ENCODE assay signal across 16 cellular contexts in genomic region chr4:93983133-93983532, GRCh38.
DNase-seq lines count a peak whose midpoint lies in the region; ATAC-seq, FAIRE-seq and TF ChIP-seq lines count a peak whose summit lies in the region.
"Had no signal": no experiment of that assay in that cellular context is flagged by ENCODE, and none has a peak within 500 bp of the region (broad histone marks: within the 10 kb centered on the region; RNA-seq: fewer than 3 reads in every experiment).

No MANE protein-coding gene starts in this region.

- H3K4me2 ChIP-seq in HepG2 (ENCODE audit: low read depth, low read length) = no peak overlapping the region

- no peaks in the 10 kb centered on the region for H4K20me1 ChIP-seq in HepG2 (ENCODE audit: insufficient read depth, low read length)

- CTCF ChIA-PET in HepG2 (lab: Yijun Ruan, JAX; ENCODE audit: low intra/inter-chr PET ratio, low total read pairs) = no interaction called here

- H3K4me3 ChIP-seq in small intestine (ENCODE audit: low read depth in 1 of 2, low read length in 2 of 2) = no peak overlapping the region
- no peak overlapping the region for H3K4me3 ChIP-seq in HepG2 (replicated peaks in 1 of 3; ENCODE audit: insufficient read depth in 1 of 3, low read depth in 2 of 3, low read length in 3 of 3)
- no peak overlapping the region for H3K4me3 ChIP-seq in esophagus squamous epithelium
- H3K4me3 ChIP-seq: SK-N-MC had no signal

- TF ChIP-seq POLR2A in HepG2 (IDR thresholded peaks at IDR 0.05; ENCODE audit: insufficient read depth in 1 of 2, low read depth in 2 of 2, low read length in 2 of 2) (no peak), esophagus squamous epithelium (IDR thresholded peaks at IDR 0.05) (no peak)

- intact Hi-C loops in HepG2 (cut with micrococcal nuclease; ENCODE audit: unreplicated experiment) (no loop called here), esophagus squamous epithelium (cut with DNase I) (no loop called here)

- H3K27ac ChIP-seq in small intestine (ENCODE audit: low read depth in 1 of 2, low read length in 1 of 2) = no peak overlapping the region
- H3K27ac ChIP-seq in HepG2 (ENCODE audit: extremely low read length, insufficient read depth, low read length) = no peak overlapping the region
- no peak overlapping the region for H3K27ac ChIP-seq in esophagus squamous epithelium
- H3K27ac ChIP-seq: 22Rv1, SK-N-MC had no signal

- TF ChIP-seq CTCF in HepG2 (CRISPR knock-in tag; IDR thresholded peaks at IDR 0.05) = no peak
- no peak for TF ChIP-seq CTCF in esophagus squamous epithelium (IDR thresholded peaks at IDR 0.05)

- no peak overlapping the region for H2AFZ ChIP-seq in HepG2 (ENCODE audit: low read length)

- H3K36me3 ChIP-seq in small intestine (ENCODE audit: control insufficient read depth in 2 of 2, insufficient read depth in 2 of 2, low read length in 2 of 2) = no peaks in the 10 kb centered on the region
- no peaks in the 10 kb centered on the region for H3K36me3 ChIP-seq in HepG2 (replicated peaks in 1 of 2; ENCODE audit: control insufficient read depth in 1 of 2, insufficient read depth in 2 of 2, low read length in 2 of 2)
- H3K36me3 ChIP-seq in esophagus squamous epithelium = no peaks in the 10 kb centered on the region

- DNase-seq in NCI-H1417 (lab: John Stamatoyannopoulos, UW) (peak in 2 of 3 experiments; percentile 5 to 13), NCI-H1417 treated with DMSO at 0.1 percent for 48 hours (lab: John Stamatoyannopoulos, UW) (no peak), small intestine (peak; percentile 40), HepG2 (ENCODE audit: low spot score) (no peak), DMS79 treated with DMSO at 0.1 percent for 48 hours (lab: John Stamatoyannopoulos, UW) (no peak), esophagus squamous epithelium (lab: John Stamatoyannopoulos, UW) (no peak)
- DNase-seq: activated CD4-positive, alpha-beta T cell treated with anti-CD3 and anti-CD28 coated beads, Interleukin-2, amount 50 U/mL, for 1 hour; activated naive CD4-positive, alpha-beta T cell; GOT3; immature natural killer cell; Kasumi-1; NCI-H446 treated with DMSO at 0.1 percent for 48 hours had no signal

- FAIRE-seq in small intestine (lab: Jason Lieb, UNC) (no peak), HepG2 (lab: Jason Lieb, UNC) (no peak)

- WGBS in small intestine, 3 donors = 13 to 45% (median 26%) methylated on average over 2 of the region's 2 CpGs
- 0% methylated on average over 2 of the region's 2 CpGs for WGBS in HepG2 (ENCODE audit: low lambda C conversion rate)
- 58 to 59% methylated on average over 2 of the region's 2 CpGs for WGBS in esophagus squamous epithelium, 2 donors

- peak; percentile 97 for ATAC-seq in GM21786 (IDR thresholded peaks at IDR 0.05; ENCODE audit: unreplicated experiment)
- ATAC-seq in HG03139 (IDR thresholded peaks at IDR 0.05; ENCODE audit: unreplicated experiment) = peak; percentile 81
- no peak for ATAC-seq in HepG2

- H3K9me3 ChIP-seq in small intestine (ENCODE audit: control insufficient read depth, low read depth) = no peaks in the 10 kb centered on the region
- no peaks in the 10 kb centered on the region for H3K9me3 ChIP-seq in HepG2 (ENCODE audit: low read length)
- peaks cover 0 to under 1% (median 0%) of the 10 kb centered on the region in 3 donors for H3K9me3 ChIP-seq in esophagus squamous epithelium

- H3K4me1 ChIP-seq in small intestine (ENCODE audit: control insufficient read depth in 2 of 2, insufficient read depth in 1 of 2, low read depth in 1 of 2, low read length in 1 of 2) = no peaks in the 10 kb centered on the region
- no peaks in the 10 kb centered on the region for H3K4me1 ChIP-seq in HepG2 (ENCODE audit: insufficient read depth, low read length)
- no peaks in the 10 kb centered on the region for H3K4me1 ChIP-seq in esophagus squamous epithelium

- TF ChIP-seq RAD21 in HepG2 (CRISPR knock-in tag; IDR thresholded peaks at IDR 0.05) = no peak

- no TSS peak for BruUV-seq in HepG2 (replicated peaks; lab: Mats Ljungman, UMichigan)

- POLR2A ChIA-PET in HepG2 (lab: Yijun Ruan, JAX) = no interaction called here

- no peaks in the 10 kb centered on the region for H3K27me3 ChIP-seq in small intestine (ENCODE audit: control insufficient read depth in 2 of 2, insufficient read depth in 2 of 2, low read length in 2 of 2)
- H3K27me3 ChIP-seq in HepG2 (ENCODE audit: control insufficient read depth in 1 of 2, insufficient read depth in 2 of 2, low read length in 2 of 2) = no peaks in the 10 kb centered on the region
- H3K27me3 ChIP-seq in esophagus squamous epithelium = no peaks in the 10 kb centered on the region

- in situ Hi-C loops in HepG2 (cut with HindIII; ENCODE audit: extremely low pct_ligation_motif_present, low pct_unique_long_range_greater_than_20kb) = no loop called here

- no peak overlapping the region for H3K9ac ChIP-seq in HepG2 (ENCODE audit: insufficient read depth, low read depth, low read length)

- TF ChIP-seq EP300 in HepG2 (IDR thresholded peaks at IDR 0.05; ENCODE audit: low read depth in 2 of 2, low read length in 2 of 2) (no peak), HepG2 (CRISPR knock-in tag; IDR thresholded peaks at IDR 0.05; ENCODE audit: borderline replicate concordance) (no peak)

- H3K79me2 ChIP-seq in HepG2 (ENCODE audit: insufficient read depth, low read length) = no peaks in the 10 kb centered on the region

TF ChIP-seq in HepG2, 621 proteins besides CTCF, POLR2A, EP300 and RAD21:
- TF ChIP-seq ISX (CRISPR knock-in tag; conservative IDR thresholded peaks at IDR 0.05) = no peak
- TF ChIP-seq KLF13 (CRISPR knock-in tag; IDR thresholded peaks at IDR 0.05) = no peak
- TF ChIP-seq RARG (CRISPR knock-in tag; IDR thresholded peaks at IDR 0.05; ENCODE audit: low read depth) = no peak
- TF ChIP-seq HBP1 (CRISPR knock-in tag; IDR thresholded peaks at IDR 0.05; ENCODE audit: low read depth) = no peak
- TF ChIP-seq ZSCAN12 (CRISPR knock-in tag; IDR thresholded peaks at IDR 0.05) = no peak
- TF ChIP-seq YY1 (IDR thresholded peaks at IDR 0.05; ENCODE audit: insufficient read depth, insufficient replicate concordance, low read depth, low read length) = no peak
- TF ChIP-seq, protein P1, sequence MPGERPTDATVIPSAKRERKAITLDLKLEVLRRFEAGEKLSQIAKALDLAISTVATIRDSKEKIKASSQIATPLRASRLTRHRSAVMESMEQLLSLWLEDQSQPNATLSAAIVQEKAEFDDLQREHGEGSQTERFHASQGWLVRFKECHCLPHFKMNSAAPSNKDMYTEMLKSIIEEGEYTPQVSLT (CRISPR knock-in tag; IDR thresholded peaks at IDR 0.05; ENCODE audit: borderline replicate concordance, low read depth) = no peak
- TF ChIP-seq ZBTB38 (CRISPR knock-in tag; IDR thresholded peaks at IDR 0.05) = no peak
- no peak for TF ChIP-seq XRCC5 (optimal IDR thresholded peaks at IDR 0.05; ENCODE audit: low read length)
- no peak for TF ChIP-seq SRF (IDR thresholded peaks at IDR 0.05; ENCODE audit: low read depth, low read length)
- TF ChIP-seq ATAD3A (CRISPR knock-in tag; IDR thresholded peaks at IDR 0.05) = no peak
- no peak for TF ChIP-seq NFIB (CRISPR knock-in tag; IDR thresholded peaks at IDR 0.05; ENCODE audit: borderline replicate concordance)
- TF ChIP-seq ZNF180 (CRISPR knock-in tag; IDR thresholded peaks at IDR 0.05; ENCODE audit: borderline replicate concordance, low read depth) = no peak
- no peak for TF ChIP-seq MATR3 (CRISPR knock-in tag; IDR thresholded peaks at IDR 0.05)
- TF ChIP-seq PHF20 (CRISPR knock-in tag; IDR thresholded peaks at IDR 0.05) = no peak
- no peak for TF ChIP-seq TARDBP (CRISPR knock-in tag; IDR thresholded peaks at IDR 0.05)

Comparison
In these comparisons a context has a peak if more than half of its experiments do, and no peak if none do; other contexts are left out.
1. DNase-seq: peak in NCI-H1417 (2 of 3) and small intestine (single experiment); none in NCI-H1417 treated with DMSO at 0.1 percent for 48 hours (single experiment), HepG2 (single experiment), DMS79 treated with DMSO at 0.1 percent for 48 hours (single experiment) and esophagus squamous epithelium (single experiment).